In the genomic region with DNA sequence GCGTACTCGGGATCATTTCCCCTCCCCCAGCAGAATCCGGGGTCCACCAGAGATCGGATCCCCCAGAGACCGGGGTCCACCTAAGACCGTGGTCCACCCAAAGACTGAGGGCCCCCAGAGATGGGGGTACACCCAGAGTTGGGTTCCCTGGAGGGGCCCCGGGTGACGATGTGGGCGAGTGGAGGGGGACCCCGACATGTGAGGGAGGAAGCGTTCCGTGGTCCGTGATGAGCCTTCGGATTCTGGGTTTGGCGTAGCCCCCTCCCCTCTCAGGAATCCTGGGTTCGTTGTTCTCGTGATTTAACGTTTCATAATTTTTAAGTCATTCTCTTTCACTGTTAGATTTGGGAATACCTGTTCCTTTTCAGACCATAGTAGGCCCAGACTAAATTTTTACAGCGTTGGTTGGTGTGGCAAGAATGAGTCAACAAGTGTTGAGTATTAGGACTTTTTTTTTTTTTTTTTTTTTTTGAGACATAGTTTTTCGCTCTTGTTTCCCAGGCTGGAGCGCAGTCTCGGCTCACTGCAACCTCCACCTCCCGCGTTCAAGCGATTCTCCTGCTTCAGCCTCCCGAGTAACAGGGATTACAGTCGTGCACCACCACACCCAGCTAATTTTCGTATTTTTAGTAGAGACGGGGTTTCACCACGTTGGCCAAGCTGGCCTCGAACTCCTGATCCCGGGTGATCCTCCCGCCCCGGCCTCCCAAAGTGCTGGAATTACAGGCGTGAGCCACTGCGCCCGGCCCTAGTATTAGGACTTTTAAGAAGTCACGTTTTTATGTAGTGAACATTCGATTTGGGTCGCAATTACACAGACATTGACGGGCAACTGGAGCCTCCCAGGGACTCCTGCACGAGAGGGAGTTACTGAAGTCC, we compare ENCODE assay signal across 8 cellular contexts. TPM values are rescaled to one million over a fixed set of nuclear protein-coding genes. Genes with fewer than 3 reads are reported as not detected.
A peak's percentile ranks its signal among the peaks of the same experiment; 100 is the strongest.
DNase-seq lines count a peak whose midpoint lies in the region; ATAC-seq and TF ChIP-seq lines count a peak whose summit lies in the region.

No MANE protein-coding gene starts in this region.

- H2AK9ac ChIP-seq in IMR-90 (replicated peaks; ENCODE audit: low read depth, low read length, poor library complexity), result peak overlapping the region; percentile 100

- H2BK5ac ChIP-seq in IMR-90 (ENCODE audit: low read depth, low read length, poor library complexity, severe bottlenecking), result peak overlapping the region; percentile 57

- peaks cover 30 to 62% of the 10 kb centered on the region in 2 experiments; a peak in 3 of 4 replicates for H3K79me1 ChIP-seq in IMR-90 (ENCODE audit: low read depth in 1 of 2, low read length in 2 of 2)

- peak overlapping the region; percentile 93 for H3K4me3 Mint-ChIP-seq in activated CD8-positive, alpha-beta memory T cell treated with anti-CD3 and anti-CD28 coated beads, Interleukin-2, amount 10 ng/mL, durations not matched to agents 7 days and 5 days

- H3K23ac ChIP-seq in IMR-90 (ENCODE audit: low read depth, low read length), result peak overlapping the region; percentile 98

- H4K20me1 ChIP-seq in IMR-90 (ENCODE audit: insufficient read depth, low read length), result peaks cover 40% of the 10 kb centered on the region

- peaks cover 26% of the 10 kb centered on the region for H3K9me1 ChIP-seq in IMR-90 (ENCODE audit: insufficient read depth, low read length)

- no peak overlapping the region for H2BK20ac ChIP-seq in IMR-90 (ENCODE audit: low read depth, low read length)

- WGBS in IMR-90 (ENCODE audit: extremely low coverage in 2 of 2, insufficient read length in 1 of 2), 2 experiments, result 65% methylated on average over 17 of the region's 42 CpGs; no CpG with 5 or more reads in 1 of the 2 experiments
- WGBS in testis, 2 donors, result 22 to 31% methylated on average over 35 to 42 of the region's 42 CpGs

- H3K4me1 ChIP-seq in IMR-90 (ENCODE audit: control insufficient read depth, insufficient read depth, low read length), result peaks cover 13% of the 10 kb centered on the region
- peaks cover 36% of the 10 kb centered on the region for H3K4me1 ChIP-seq in lower lobe of right lung
- peaks cover 7% of the 10 kb centered on the region for H3K4me1 ChIP-seq in testis

- peak overlapping the region; percentile 92 for H3K27ac Mint-ChIP-seq in activated CD8-positive, alpha-beta memory T cell treated with anti-CD3 and anti-CD28 coated beads, Interleukin-2, amount 10 ng/mL, durations not matched to agents 7 days and 5 days

- TF ChIP-seq POLR2A in IMR-90 (IDR thresholded peaks at IDR 0.05; ENCODE audit: low read depth, low read length), result no peak
- no peak for TF ChIP-seq POLR2A in testis (IDR thresholded peaks at IDR 0.05)

- no peak for TF ChIP-seq RAD21 in IMR-90 (IDR thresholded peaks at IDR 0.05; ENCODE audit: low read length)

- TSS peak; percentile 71 for BruUV-seq in IMR-90 (replicated peaks; lab: Mats Ljungman, UMichigan)

- no peak overlapping the region for H2BK15ac ChIP-seq in IMR-90 (ENCODE audit: low read depth, low read length)

- DNase-seq in activated CD8-positive, alpha-beta memory T cell treated with anti-CD3 and anti-CD28 coated beads, Interleukin-2, amount 10 ng/mL, durations not matched to agents 7 days and 5 days, result no peak
- no peak for DNase-seq in activated CD8-positive, alpha-beta memory T cell treated with anti-CD3 and anti-CD28 coated beads, Interleukin-2, amount 50 U/mL, for 48 hours
- DNase-seq in IMR-90 (peak; percentile 28), brain microvascular endothelial cell (no peak), lower lobe of right lung (no peak), testis (no peak), Ammon's horn (ENCODE audit: low spot score) (no peak), NCI-H187 (lab: John Stamatoyannopoulos, UW) (no peak)

- peak overlapping the region; percentile 78 to 86 for H4K8ac ChIP-seq in IMR-90 (ENCODE audit: low read depth in 2 of 2, low read length in 2 of 2)

- H3K27me3 Mint-ChIP-seq in activated CD8-positive, alpha-beta memory T cell treated with anti-CD3 and anti-CD28 coated beads, Interleukin-2, amount 10 ng/mL, durations not matched to agents 7 days and 5 days, result no peaks in the 10 kb centered on the region

- TF ChIP-seq CTCF in IMR-90 (conservative IDR thresholded peaks at IDR 0.05; ENCODE audit: low read depth, low read length), result no peak
- no peak for TF ChIP-seq CTCF in brain microvascular endothelial cell (IDR thresholded peaks at IDR 0.05; ENCODE audit: low read depth, low read length, missing control alignments)
- TF ChIP-seq CTCF in lower lobe of right lung (IDR thresholded peaks at IDR 0.05), result no peak
- TF ChIP-seq CTCF in testis (IDR thresholded peaks at IDR 0.05), result no peak

- in situ Hi-C loops in IMR-90 (cut with MboI; ENCODE audit: low sequenced_read_pairs), result no loop called here
- in situ Hi-C loops in brain microvascular endothelial cell (cut with HindIII; ENCODE audit: low pct_ligation_motif_present, low sequenced_read_pairs), result no loop called here

- ATAC-seq in activated CD8-positive, alpha-beta memory T cell treated with anti-CD3 and anti-CD28 coated beads, Interleukin-2, amount 10 ng/mL, durations not matched to agents 7 days and 5 days, result peak; percentile 37
- peak; percentile 1; the same call in 1 of the 2 replicates for ATAC-seq in IMR-90 (ENCODE audit: low read depth)
- ATAC-seq in lower lobe of right lung, result no peak

- H3K27me3 ChIP-seq in IMR-90 (ENCODE audit: control insufficient read depth, insufficient read depth, low read length) (no peaks in the 10 kb centered on the region), brain microvascular endothelial cell (replicated peaks) (no peaks in the 10 kb centered on the region), lower lobe of right lung (ENCODE audit: low read depth) (no peaks in the 10 kb centered on the region), testis (no peaks in the 10 kb centered on the region)

- POLR2A ChIA-PET in IMR-90 (lab: Charles Lee; ENCODE audit: unreplicated experiment), result interaction anchor here (0.6 kb wide), 2 partner anchors 66 to 1521 kb away, joined by 3 read pairs; no protein-coding TSS in a partner anchor

- H3K4ac ChIP-seq in IMR-90 (ENCODE audit: low read depth, low read length), result peak overlapping the region; percentile 91

- peak overlapping the region; percentile 92 for H2AFZ ChIP-seq in IMR-90 (replicated peaks; ENCODE audit: low read length, poor library complexity)

- peaks cover 27% of the 10 kb centered on the region for H3K36me3 Mint-ChIP-seq in activated CD8-positive, alpha-beta memory T cell treated with anti-CD3 and anti-CD28 coated beads, Interleukin-2, amount 10 ng/mL, durations not matched to agents 7 days and 5 days

- H3K56ac ChIP-seq in IMR-90 (ENCODE audit: extremely low read depth, insufficient read depth, low read length), result peak overlapping the region; percentile 83

- H3K4me3 ChIP-seq in IMR-90 (ENCODE audit: insufficient read depth, low read depth, low read length) (peak overlapping the region; percentile 63), brain microvascular endothelial cell (ENCODE audit: low read depth, low read length) (peak overlapping the region; percentile 94), lower lobe of right lung (peak overlapping the region; percentile 97), testis (peak overlapping the region; percentile 95 to 96)

- dilution Hi-C loops in IMR-90 (cut with HindIII; ENCODE audit: low sequenced_read_pairs, unreplicated experiment), result no loop called here

- H3K4me1 Mint-ChIP-seq in activated CD8-positive, alpha-beta memory T cell treated with anti-CD3 and anti-CD28 coated beads, Interleukin-2, amount 10 ng/mL, durations not matched to agents 7 days and 5 days, result peaks cover 46% of the 10 kb centered on the region

- H3K9ac ChIP-seq in IMR-90 (ENCODE audit: low read depth, low read length), result peak overlapping the region; percentile 92

- H3K9me3 ChIP-seq in IMR-90 (ENCODE audit: control insufficient read depth, insufficient read depth, low read length) (no peaks in the 10 kb centered on the region), lower lobe of right lung (no peaks in the 10 kb centered on the region), testis (no peaks in the 10 kb centered on the region)

- H3K36me3 ChIP-seq in IMR-90 (ENCODE audit: control insufficient read depth, insufficient read depth, low read length) (peaks cover 10% of the 10 kb centered on the region), brain microvascular endothelial cell (replicated peaks) (peaks cover 15% of the 10 kb centered on the region), lower lobe of right lung (peaks cover 17% of the 10 kb centered on the region), testis (ENCODE audit: low read depth, missing control alignments) (no peaks in the 10 kb centered on the region)

- intact Hi-C loops in IMR-90 (cut with micrococcal nuclease), result loop anchor here (5.0 kb wide), 1 partner anchor 477 kb away; no protein-coding TSS in a partner anchor
- intact Hi-C loops in lower lobe of right lung (cut with DNase I), result no loop called here
- intact Hi-C loops in testis (cut with DNase I; ENCODE audit: low total_unique reads), result loop anchor here (5.0 kb wide), 1 partner anchor 57 kb away; a partner anchor contains a TSS

- peak overlapping the region; percentile 38 for H4K5ac ChIP-seq in IMR-90 (ENCODE audit: low read depth, low read length)

- 0 out of 2 replicates have a peak overlapping the region, but pooled peaks have one; percentile 3 for H3K18ac ChIP-seq in IMR-90 (ENCODE audit: low read depth, low read length)

- CTCF ChIA-PET in activated CD8-positive, alpha-beta memory T cell treated with anti-CD3 and anti-CD28 coated beads, Interleukin-2, amount 10 ng/mL, durations not matched to agents 7 days and 5 days (lab: Charles Lee), result interaction anchor here (1.1 to 1.4 kb wide), 2 partner anchors 59 to 60 kb away, joined by 3 read pairs; a partner anchor contains a TSS
- CTCF ChIA-PET in IMR-90 (lab: Yijun Ruan, JAX), result no interaction called here

- H3K4me2 ChIP-seq in IMR-90 (ENCODE audit: low read depth, low read length), result peak overlapping the region; percentile 74

- H3K27ac ChIP-seq in IMR-90 (ENCODE audit: insufficient read depth, low read length), result peak overlapping the region; percentile 60
- H3K27ac ChIP-seq in brain microvascular endothelial cell, result peak overlapping the region; percentile 98
- H3K27ac ChIP-seq in lower lobe of right lung, result peak overlapping the region; percentile 96
- H3K27ac ChIP-seq in testis, result peak overlapping the region; percentile 87 to 92

- H4K91ac ChIP-seq in IMR-90 (ENCODE audit: insufficient read depth, low read depth, low read length), result peak overlapping the region; percentile 75

- peak overlapping the region; percentile 55; the same call in 1 of the 2 replicates for H2BK120ac ChIP-seq in IMR-90 (ENCODE audit: low read depth, low read length)

- no peaks in the 10 kb centered on the region for H3K9me3 Mint-ChIP-seq in activated CD8-positive, alpha-beta memory T cell treated with anti-CD3 and anti-CD28 coated beads, Interleukin-2, amount 10 ng/mL, durations not matched to agents 7 days and 5 days (ENCODE audit: low read depth)

- peak overlapping the region; percentile 93 for H2AK5ac ChIP-seq in IMR-90 (ENCODE audit: low read depth, low read length)

- peak overlapping the region; percentile 96 for H3K14ac ChIP-seq in IMR-90 (replicated peaks; ENCODE audit: low read depth, low read length)

RNA-seq across cellular contexts. Expression of a gene that starts 0.7 kb away (rescaled TPM):
- total RNA-seq in activated CD8-positive, alpha-beta memory T cell treated with anti-CD3 and anti-CD28 coated beads, Interleukin-2, amount 10 ng/mL, durations not matched to agents 7 days and 5 days, result 10 to 100 TPM; 66.1 to 88.2 TPM
- 46.2 and 71.7 TPM in 2 replicates for total RNA-seq in IMR-90 (2012; rRNA removed)
- polyA plus RNA-seq in IMR-90 (2012; rRNA removed), result 43.6 and 48.6 TPM in 2 replicates
- 5.5 and 7.8 TPM in 2 replicates for polyA plus RNA-seq in IMR-90 (2012; cell fraction: cytosol; rRNA removed)
- polyA plus RNA-seq in IMR-90 (2012; cell fraction: nucleus; rRNA removed; ENCODE audit: low replicate concordance), result 22.2 and 87.5 TPM in 2 replicates
- total RNA-seq in lower lobe of right lung, result 28.9 TPM
- 10 to 100 TPM; 54.9 to 57.2 TPM for total RNA-seq in testis
- 81.8 TPM for polyA plus RNA-seq in testis (ENCODE audit: insufficient read depth, low read depth, low replicate concordance)

RNA-seq across cellular contexts. Expression of a gene that starts 36.8 kb away (rescaled TPM):
- total RNA-seq in activated CD8-positive, alpha-beta memory T cell treated with anti-CD3 and anti-CD28 coated beads, Interleukin-2, amount 10 ng/mL, durations not matched to agents 7 days and 5 days, result not detected
- total RNA-seq in IMR-90 (2012; rRNA removed) (not detected in 2 replicates), lower lobe of right lung (not detected), testis (1 to 10 TPM in 1 of 2 donors, not detected in 1; 1.1 TPM)
- polyA plus RNA-seq in IMR-90 (2012; rRNA removed) (not detected in 2 replicates), testis (ENCODE audit: insufficient read depth, low read depth, low replicate concordance) (0.79 TPM)
- polyA plus RNA-seq in IMR-90 (2012; cell fraction: cytosol; rRNA removed), result not detected in 2 replicates
- not detected in 2 replicates for polyA plus RNA-seq in IMR-90 (2012; cell fraction: nucleus; rRNA removed; ENCODE audit: low replicate concordance)

RNA-seq across cellular contexts. Expression of a gene that starts 57.4 kb away (rescaled TPM):
- total RNA-seq in activated CD8-positive, alpha-beta memory T cell treated with anti-CD3 and anti-CD28 coated beads, Interleukin-2, amount 10 ng/mL, durations not matched to agents 7 days and 5 days, result 100 to 1,000 TPM; 126 to 135 TPM
- total RNA-seq in IMR-90 (2012; rRNA removed) (25.5 and 30.8 TPM in 2 replicates), lower lobe of right lung (114 TPM), testis (10 to 100 TPM; 95.3 to 98.6 TPM)
- polyA plus RNA-seq in IMR-90 (2012; rRNA removed) (22.1 and 24.3 TPM in 2 replicates), testis (ENCODE audit: insufficient read depth, low read depth, low replicate concordance) (54.2 TPM)
- polyA plus RNA-seq in IMR-90 (2012; cell fraction: cytosol; rRNA removed), result 12.8 and 14.9 TPM in 2 replicates
- 41.4 and 70.6 TPM in 2 replicates for polyA plus RNA-seq in IMR-90 (2012; cell fraction: nucleus; rRNA removed; ENCODE audit: low replicate concordance)

Comparison
In these comparisons a context has a peak if more than half of its experiments do, and no peak if none do; other contexts are left out.
1. ATAC-seq: peak in activated CD8-positive, alpha-beta memory T cell treated with anti-CD3 and anti-CD28 coated beads, Interleukin-2, amount 10 ng/mL, durations not matched to agents 7 days and 5 days (single experiment) and IMR-90 (single experiment); none in lower lobe of right lung (0 of 2).
2. Peak in every context shown above with its lines, with median percentiles within 50 percentile points of each other: H3K27ac ChIP-seq and H3K4me3 ChIP-seq.